17 cellular contexts compared by ENCODE assay signal in the genomic region with DNA sequence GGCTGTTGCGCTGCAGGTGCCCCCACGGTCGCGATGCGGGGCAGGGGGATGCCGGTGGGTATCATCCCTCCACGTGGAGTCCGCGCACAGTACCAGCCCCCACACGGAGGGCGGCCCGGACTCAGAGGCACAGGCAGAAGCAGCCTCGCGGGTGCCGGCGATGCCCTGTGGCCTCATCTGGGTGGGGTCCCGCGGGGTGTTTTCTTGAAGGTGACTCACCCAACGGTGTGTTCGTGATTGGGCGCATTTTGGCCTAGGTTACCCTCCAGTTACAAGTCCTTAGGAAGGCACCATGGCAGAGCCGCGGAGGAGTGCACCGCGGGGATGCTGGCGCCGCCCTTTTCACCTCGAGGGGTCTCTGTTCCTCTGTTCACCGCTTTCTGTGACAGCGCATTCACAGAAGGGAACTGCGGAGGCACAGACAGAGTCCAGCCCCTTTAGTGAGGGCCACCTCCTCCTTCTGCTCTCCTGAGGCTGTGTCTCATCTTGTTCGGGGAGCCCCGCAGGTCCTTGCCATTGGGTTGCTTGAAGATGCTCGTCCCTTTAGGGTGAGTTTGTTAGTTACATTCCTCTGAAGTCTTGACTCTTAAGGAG. TPM values are rescaled to one million over a fixed set of nuclear protein-coding genes. Genes with fewer than 3 reads are reported as not detected.
A peak's percentile ranks its signal among the peaks of the same experiment; 100 is the strongest.
DNase-seq lines count a peak whose midpoint lies in the region; ATAC-seq, FAIRE-seq and TF ChIP-seq lines count a peak whose summit lies in the region.
"Had no signal": no experiment of that assay in that cellular context is flagged by ENCODE, and none has a peak within 500 bp of the region (broad histone marks: within the 10 kb centered on the region; RNA-seq: fewer than 3 reads in every experiment).

No MANE protein-coding gene starts in this region.

- no peak overlapping the region for H3K27ac Mint-ChIP-seq in H9
- H3K27ac Mint-ChIP-seq in stimulated activated memory B cell treated with anti-CD40 and anti-IgM and Interleukin-4, amounts not matched to agents 10 μg/mL and 1 μg/mL and 100 μg/mL, for 72 hours: peak overlapping the region; percentile 18
- no peak overlapping the region for H3K27ac Mint-ChIP-seq in effector memory CD8-positive, alpha-beta T cell

- H3K4me3 Mint-ChIP-seq in H9: no peak overlapping the region; a peak in 1 of 5 replicates
- H3K4me3 Mint-ChIP-seq in stimulated activated memory B cell treated with anti-CD40 and anti-IgM and Interleukin-4, amounts not matched to agents 10 μg/mL and 1 μg/mL and 100 μg/mL, for 72 hours: no peak overlapping the region
- no peak overlapping the region for H3K4me3 Mint-ChIP-seq in effector memory CD8-positive, alpha-beta T cell

- no peaks in the 10 kb centered on the region for H4K20me1 ChIP-seq in H9 (ENCODE audit: control insufficient read depth, insufficient read depth, insufficient read length)

- H3K56ac ChIP-seq in H9 (ENCODE audit: insufficient read length, low read depth, low read length): no peak overlapping the region

- no peak overlapping the region for H3T11ph ChIP-seq in H9 (ENCODE audit: low read length)

- no peaks in the 10 kb centered on the region for H3K36me3 ChIP-seq in RWPE2 (ENCODE audit: low read depth)
- H3K36me3 ChIP-seq in kidney (ENCODE audit: control insufficient read depth in 1 of 2, insufficient read depth in 2 of 2, low read length in 2 of 2): no peaks in the 10 kb centered on the region

- H3K4me1 Mint-ChIP-seq in H9: peaks cover 9% of the 10 kb centered on the region in 2 experiments
- peaks cover 19% of the 10 kb centered on the region for H3K4me1 Mint-ChIP-seq in stimulated activated memory B cell treated with anti-CD40 and anti-IgM and Interleukin-4, amounts not matched to agents 10 μg/mL and 1 μg/mL and 100 μg/mL, for 72 hours
- H3K4me1 Mint-ChIP-seq in effector memory CD8-positive, alpha-beta T cell (ENCODE audit: low read depth in 2 of 2): peaks cover 0 to 2% of the 10 kb centered on the region in 2 donors

- no peak for ATAC-seq in RWPE2 (ENCODE audit: low read depth)
- no peak for ATAC-seq in stimulated activated memory B cell treated with anti-CD40 and anti-IgM and Interleukin-4, amounts not matched to agents 10 μg/mL and 1 μg/mL and 100 μg/mL, for 72 hours
- no peak for ATAC-seq in GM18858 (IDR thresholded peaks at IDR 0.05; ENCODE audit: unreplicated experiment)
- no peak for ATAC-seq in effector memory CD8-positive, alpha-beta T cell (replicated peaks)
- ATAC-seq in HG03378 (IDR thresholded peaks at IDR 0.05; ENCODE audit: unreplicated experiment): no peak
- ATAC-seq: PC-3 had no signal

- DNase-seq in H9 (peak; percentile 27), RWPE2 (ENCODE audit: low spot score) (peak; percentile 64), kidney (peak; percentile 40), occipital lobe (lab: John Stamatoyannopoulos, UW) (no peak)
- DNase-seq in effector memory CD8-positive, alpha-beta T cell: no peak
- DNase-seq: DMS153, NCI-H1417, NCI-H1930, NCI-H446 treated with DMSO at 0.1 percent for 48 hours, NCI-H748 treated with DMSO at 0.1 percent for 48 hours, PC-3 had no signal

- TF ChIP-seq CTCF in H9 (conservative IDR thresholded peaks at IDR 0.05) (no peak), RWPE2 (IDR thresholded peaks at IDR 0.05; ENCODE audit: poor library complexity, severe bottlenecking) (no peak), kidney (IDR thresholded peaks at IDR 0.05; ENCODE audit: borderline replicate concordance, extremely low read depth, insufficient read depth) (no peak)

- no peak overlapping the region for H2AK5ac ChIP-seq in H9 (ENCODE audit: insufficient read length, low read length)

- H2BK15ac ChIP-seq in H9 (ENCODE audit: low read depth, low read length): no peak overlapping the region

- H3K27ac ChIP-seq in H9 (ENCODE audit: insufficient read length, low read depth, low read length) (no peak overlapping the region), RWPE2 (ENCODE audit: poor library complexity, severe bottlenecking) (no peak overlapping the region), kidney (ENCODE audit: low read depth in 2 of 2, low read length in 2 of 2) (no peak overlapping the region)
- H3K27ac ChIP-seq: C4-2B, SK-N-MC had no signal

- no peak overlapping the region for H3K18ac ChIP-seq in H9 (ENCODE audit: insufficient read length, low read depth, low read length)

- H3K4me3 ChIP-seq in RWPE2 (ENCODE audit: severe bottlenecking) (no peak overlapping the region), kidney (ENCODE audit: low read length in 2 of 2) (no peak overlapping the region)
- H3K4me3 ChIP-seq: SK-N-MC had no signal

- H2BK120ac ChIP-seq in H9 (ENCODE audit: low read depth, low read length, poor library complexity, severe bottlenecking): no peak overlapping the region

- no peaks in the 10 kb centered on the region for H3K79me1 ChIP-seq in H9 (ENCODE audit: insufficient read depth, low read depth, low read length, poor library complexity, severe bottlenecking)

- H4K8ac ChIP-seq in H9 (replicated peaks; ENCODE audit: insufficient read length, low read depth, low read length): no peak overlapping the region

- no CpG with 5 or more reads among the region's 34 CpGs for WGBS in H9 (ENCODE audit: extremely low coverage, insufficient read length, low lambda C conversion rate)

- H4K91ac ChIP-seq in H9 (ENCODE audit: insufficient read length, low read depth, low read length): no peak overlapping the region

- H3K4me2 ChIP-seq in H9 (ENCODE audit: insufficient read depth, insufficient read length, low read length): no peak overlapping the region

- H3K14ac ChIP-seq in H9 (ENCODE audit: insufficient read depth, low read length): no peak overlapping the region

- intact Hi-C loops in kidney (cut with DNase I): no loop called here

- no peak overlapping the region for H3K9ac ChIP-seq in H9 (ENCODE audit: extremely low read depth, insufficient read length, low read length)
- H3K9ac ChIP-seq in kidney (ENCODE audit: low read length in 2 of 2): no peak overlapping the region

- no peaks in the 10 kb centered on the region for H3K27me3 ChIP-seq in H9 (ENCODE audit: insufficient read depth, low read length)
- no peaks in the 10 kb centered on the region for H3K27me3 ChIP-seq in RWPE2 (ENCODE audit: insufficient read depth, poor library complexity, severe bottlenecking)

- H3K4ac ChIP-seq in H9 (ENCODE audit: low read depth, low read length): no peak overlapping the region

- peaks cover 0 to 4% of the 10 kb centered on the region in 2 experiments; a peak in 2 of 5 replicates for H3K9me3 Mint-ChIP-seq in H9
- H3K9me3 Mint-ChIP-seq in stimulated activated memory B cell treated with anti-CD40 and anti-IgM and Interleukin-4, amounts not matched to agents 10 μg/mL and 1 μg/mL and 100 μg/mL, for 72 hours: peaks cover 5% of the 10 kb centered on the region
- H3K9me3 Mint-ChIP-seq in effector memory CD8-positive, alpha-beta T cell: peaks cover 0 to 2% of the 10 kb centered on the region in 2 donors

- H3K9me3 ChIP-seq in H9 (ENCODE audit: control insufficient read depth, low read depth, low read length) (no peaks in the 10 kb centered on the region), RWPE2 (ENCODE audit: severe bottlenecking) (no peaks in the 10 kb centered on the region), kidney (ENCODE audit: control insufficient read depth in 1 of 2, low read length in 2 of 2) (no peaks in the 10 kb centered on the region)

- H3K36me3 Mint-ChIP-seq in H9 (ENCODE audit: insufficient read depth in 1 of 3, low read depth in 3 of 3): peaks cover 0 to 4% (median 0%) of the 10 kb centered on the region in 3 experiments; a peak in 1 of 7 replicates
- peaks cover 55% of the 10 kb centered on the region for H3K36me3 Mint-ChIP-seq in stimulated activated memory B cell treated with anti-CD40 and anti-IgM and Interleukin-4, amounts not matched to agents 10 μg/mL and 1 μg/mL and 100 μg/mL, for 72 hours
- H3K36me3 Mint-ChIP-seq in effector memory CD8-positive, alpha-beta T cell (ENCODE audit: insufficient read depth): no peaks in the 10 kb centered on the region

- FAIRE-seq in kidney (lab: Jason Lieb, UNC): no peak
- FAIRE-seq: GM19239 had no signal

- peaks cover 5% of the 10 kb centered on the region for H3K27me3 Mint-ChIP-seq in H9 (ENCODE audit: low read depth)
- peaks cover 8% of the 10 kb centered on the region for H3K27me3 Mint-ChIP-seq in stimulated activated memory B cell treated with anti-CD40 and anti-IgM and Interleukin-4, amounts not matched to agents 10 μg/mL and 1 μg/mL and 100 μg/mL, for 72 hours
- peaks cover 7 to 8% of the 10 kb centered on the region in 2 donors for H3K27me3 Mint-ChIP-seq in effector memory CD8-positive, alpha-beta T cell

- no peak overlapping the region for H2AFZ ChIP-seq in H9 (ENCODE audit: low read length)

- no peak overlapping the region for H2BK12ac ChIP-seq in H9 (ENCODE audit: insufficient read length, low read depth, low read length)

- H3K23me2 ChIP-seq in H9 (ENCODE audit: insufficient read length, low read depth, low read length, poor library complexity, severe bottlenecking): no peaks in the 10 kb centered on the region

- H4K5ac ChIP-seq in H9 (ENCODE audit: insufficient read length, low read depth, low read length): no peak overlapping the region

- no peaks in the 10 kb centered on the region for H3K79me2 ChIP-seq in H9 (ENCODE audit: insufficient read depth, low read length)

- H2BK20ac ChIP-seq in H9 (ENCODE audit: low read depth, low read length, poor library complexity, severe bottlenecking): no peak overlapping the region

- no peaks in the 10 kb centered on the region for H3K4me1 ChIP-seq in H9 (ENCODE audit: insufficient read depth, low read length)
- peaks cover 8% of the 10 kb centered on the region for H3K4me1 ChIP-seq in RWPE2 (ENCODE audit: insufficient read depth, poor library complexity, severe bottlenecking)
- no peaks in the 10 kb centered on the region for H3K4me1 ChIP-seq in kidney (ENCODE audit: control insufficient read depth in 1 of 2, insufficient read depth in 1 of 2, low read depth in 1 of 2, low read length in 2 of 2)

- H2BK5ac ChIP-seq in H9 (ENCODE audit: insufficient read length, low read length): no peak overlapping the region

- H3K23ac ChIP-seq in H9 (ENCODE audit: insufficient read length, low read depth, low read length): no peak overlapping the region

RNA-seq across cellular contexts. Expression of a gene that starts 21.6 kb away (rescaled TPM):
- total RNA-seq in H9 (2021) (36.7 and 37.6 TPM in 2 replicates), kidney (71.5 TPM), occipital lobe (21.5 TPM)
- 40.5 TPM for polyA plus RNA-seq in kidney (ENCODE audit: insufficient read depth, low read depth, low replicate concordance)

Comparison
In these comparisons a context has a peak if more than half of its experiments do, and no peak if none do; other contexts are left out.
1. DNase-seq: peak in H9 (single experiment), RWPE2 (single experiment) and kidney (single experiment); none in occipital lobe (single experiment) and effector memory CD8-positive, alpha-beta T cell (0 of 3).